In genomic region chr11:79413258-79413657, GRCh38 we compare ENCODE assay signal across 10 cellular contexts. TPM values are rescaled to one million over a fixed set of nuclear protein-coding genes. Genes with fewer than 3 reads are reported as not detected.
A peak's percentile ranks its signal among the peaks of the same experiment; 100 is the strongest.
DNase-seq lines count a peak whose midpoint lies in the region; ATAC-seq and TF ChIP-seq lines count a peak whose summit lies in the region.
"Had no signal": no experiment of that assay in that cellular context is flagged by ENCODE, and none has a peak within 500 bp of the region (broad histone marks: within the 10 kb centered on the region; RNA-seq: fewer than 3 reads in every experiment).

No MANE protein-coding gene starts in this region.

- WGBS in H9 (ENCODE audit: extremely low coverage, insufficient read length, low lambda C conversion rate) = no CpG with 5 or more reads among the region's 4 CpGs
- 7 to 29% (median 25%) methylated on average over 4 of the region's 4 CpGs for WGBS in stomach, 5 donors

- H3K14ac ChIP-seq in H9 (ENCODE audit: insufficient read depth, low read length) = no peak overlapping the region; the same call in 1 of the 2 replicates

- no peak overlapping the region for H4K91ac ChIP-seq in H9 (ENCODE audit: insufficient read length, low read depth, low read length)

- no peak overlapping the region for H3K4ac ChIP-seq in H9 (ENCODE audit: low read depth, low read length)

- H3K36me3 Mint-ChIP-seq in H9 (ENCODE audit: insufficient read depth in 1 of 3, low read depth in 3 of 3) (peaks cover 2 to 12% (median 9%) of the 10 kb centered on the region in 3 experiments; a peak in 6 of 7 replicates), WTC11 (peaks cover 12% of the 10 kb centered on the region)
- H3K36me3 Mint-ChIP-seq in activated T-helper 1 cell treated with anti-CD3 and anti-CD28 coated beads, Interleukin-12 subunit alpha, Interleukin-12 subunit beta, Interleukin-2, Interleukin-4 antibody, amounts not matched to agents 30 ng/mL and 10 ng/mL and 1 ng/mL, durations not matched to agents 14 hours and 24 hours and 36 hours (ENCODE audit: low read depth) = no peaks in the 10 kb centered on the region

- H3K4me3 ChIP-seq in left ventricle myocardium inferior (no peak overlapping the region), stomach (no peak overlapping the region), OCI-LY7 (ENCODE audit: low read depth, low read length, poor library complexity, severe bottlenecking) (no peak overlapping the region)
- H3K4me3 ChIP-seq: HAP-1 had no signal

- H3K79me2 ChIP-seq in H9 (ENCODE audit: insufficient read depth, low read length) = no peaks in the 10 kb centered on the region
- no peaks in the 10 kb centered on the region for H3K79me2 ChIP-seq in OCI-LY7 (ENCODE audit: insufficient read depth, low read depth, low read length)

- H3K9me2 ChIP-seq in OCI-LY7 (ENCODE audit: insufficient read depth, low read length) = no peaks in the 10 kb centered on the region

- H3K23me2 ChIP-seq in H9 (ENCODE audit: insufficient read length, low read depth, low read length, poor library complexity, severe bottlenecking) = no peaks in the 10 kb centered on the region

- H3K9me3 ChIP-seq in H9 (ENCODE audit: control insufficient read depth, low read depth, low read length) (no peaks in the 10 kb centered on the region), left ventricle myocardium inferior (replicated peaks) (peaks cover 12% of the 10 kb centered on the region), stomach (peaks cover 0 to 6% (median 6%) of the 10 kb centered on the region in 4 donors), OCI-LY7 (ENCODE audit: low read length) (no peaks in the 10 kb centered on the region)
- H3K9me3 ChIP-seq: HAP-1 had no signal

- H3K9me3 Mint-ChIP-seq in H9 (peaks cover 9 to 13% of the 10 kb centered on the region in 2 experiments), WTC11 (peaks cover 16% of the 10 kb centered on the region)
- no peaks in the 10 kb centered on the region for H3K9me3 Mint-ChIP-seq in activated T-helper 1 cell treated with anti-CD3 and anti-CD28 coated beads, Interleukin-12 subunit alpha, Interleukin-12 subunit beta, Interleukin-2, Interleukin-4 antibody, amounts not matched to agents 30 ng/mL and 10 ng/mL and 1 ng/mL, durations not matched to agents 14 hours and 24 hours and 36 hours
- H3K9me3 Mint-ChIP-seq: T-helper 1 cell treated with Interleukin-12 subunit alpha and Interleukin-12 subunit beta and Interleukin-4 antibody, amounts not matched to agents 30 μg/mL and 1 μg/mL, for 36 hours had no signal

- intact Hi-C loops in left ventricle myocardium inferior (cut with micrococcal nuclease) (no loop called here), stomach (cut with DNase I; ENCODE audit: low total_unique reads) (no loop called here), OCI-LY7 (cut with micrococcal nuclease; ENCODE audit: unreplicated experiment) (no loop called here)
- intact Hi-C loops in activated T-helper 1 cell treated with anti-CD3 and anti-CD28 coated beads, Interleukin-12 subunit alpha, Interleukin-12 subunit beta, Interleukin-2, Interleukin-4 antibody, amounts not matched to agents 30 ng/mL and 10 ng/mL and 1 ng/mL, durations not matched to agents 14 hours and 24 hours and 36 hours (cut with micrococcal nuclease) = no loop called here

- no peak overlapping the region for H2BK12ac ChIP-seq in H9 (ENCODE audit: insufficient read length, low read depth, low read length)

- no peak overlapping the region for H2BK120ac ChIP-seq in H9 (ENCODE audit: low read depth, low read length, poor library complexity, severe bottlenecking)

- no peak overlapping the region for H4K5ac ChIP-seq in H9 (ENCODE audit: insufficient read length, low read depth, low read length)

- no peak overlapping the region for H3K9ac ChIP-seq in H9 (ENCODE audit: extremely low read depth, insufficient read length, low read length)

- no peaks in the 10 kb centered on the region for H3K79me1 ChIP-seq in H9 (ENCODE audit: insufficient read depth, low read depth, low read length, poor library complexity, severe bottlenecking)

- H3K36me3 ChIP-seq in left ventricle myocardium inferior = no peaks in the 10 kb centered on the region
- H3K36me3 ChIP-seq in stomach = no peaks in the 10 kb centered on the region
- no peaks in the 10 kb centered on the region for H3K36me3 ChIP-seq in OCI-LY7 (ENCODE audit: insufficient read depth, low read length)

- H2BK20ac ChIP-seq in H9 (ENCODE audit: low read depth, low read length, poor library complexity, severe bottlenecking) = no peak overlapping the region

- H3K4me1 ChIP-seq in H9 (ENCODE audit: insufficient read depth, low read length) = no peaks in the 10 kb centered on the region
- H3K4me1 ChIP-seq in left ventricle myocardium inferior = peaks cover 17% of the 10 kb centered on the region
- peaks cover 0 to 28% (median 16%) of the 10 kb centered on the region in 4 donors for H3K4me1 ChIP-seq in stomach
- no peaks in the 10 kb centered on the region for H3K4me1 ChIP-seq in OCI-LY7 (ENCODE audit: insufficient read depth, low read length, poor library complexity, severe bottlenecking)
- H3K4me1 ChIP-seq: HAP-1 had no signal

- H2AFZ ChIP-seq in H9 (ENCODE audit: low read length) (no peak overlapping the region), OCI-LY7 (ENCODE audit: low read length) (no peak overlapping the region)

- H3K27me3 Mint-ChIP-seq in H9 (ENCODE audit: low read depth) (no peaks in the 10 kb centered on the region; the same call in 1 of the 2 replicates), WTC11 (ENCODE audit: low read depth) (peaks cover 3% of the 10 kb centered on the region; the same call in 1 of the 2 replicates)
- no peaks in the 10 kb centered on the region for H3K27me3 Mint-ChIP-seq in activated T-helper 1 cell treated with anti-CD3 and anti-CD28 coated beads, Interleukin-12 subunit alpha, Interleukin-12 subunit beta, Interleukin-2, Interleukin-4 antibody, amounts not matched to agents 30 ng/mL and 10 ng/mL and 1 ng/mL, durations not matched to agents 14 hours and 24 hours and 36 hours (ENCODE audit: insufficient read depth)

- H3K18ac ChIP-seq in H9 (ENCODE audit: insufficient read length, low read depth, low read length) = no peak overlapping the region

- H3K23ac ChIP-seq in H9 (ENCODE audit: insufficient read length, low read depth, low read length) = no peak overlapping the region

- H4K20me1 ChIP-seq in H9 (ENCODE audit: control insufficient read depth, insufficient read depth, insufficient read length) (no peaks in the 10 kb centered on the region), OCI-LY7 (ENCODE audit: insufficient read depth, low read length) (no peaks in the 10 kb centered on the region)

- BruUV-seq in OCI-LY7 (replicated peaks; lab: Mats Ljungman, UMichigan) = no TSS peak

- H3K4me2 ChIP-seq in H9 (ENCODE audit: insufficient read depth, insufficient read length, low read length) (no peak overlapping the region), OCI-LY7 (ENCODE audit: low read length) (no peak overlapping the region)

- H3K56ac ChIP-seq in H9 (ENCODE audit: insufficient read length, low read depth, low read length) = no peak overlapping the region

- H3K27me3 ChIP-seq in H9 (ENCODE audit: insufficient read depth, low read length) = no peaks in the 10 kb centered on the region
- peaks cover 18% of the 10 kb centered on the region for H3K27me3 ChIP-seq in left ventricle myocardium inferior (ENCODE audit: low read depth)
- no peaks in the 10 kb centered on the region for H3K27me3 ChIP-seq in stomach

- no peak overlapping the region for H4K8ac ChIP-seq in H9 (replicated peaks; ENCODE audit: insufficient read length, low read depth, low read length)

- H2AK5ac ChIP-seq in H9 (ENCODE audit: insufficient read length, low read length) = no peak overlapping the region

- POLR2A ChIA-PET in WTC11 (lab: Charles Lee) (no interaction called here), OCI-LY7 (lab: Charles Lee) (no interaction called here)

- ATAC-seq in WTC11 = peak; percentile 98
- no peak for ATAC-seq in stimulated activated naive CD8-positive, alpha-beta T cell treated with anti-CD3 and anti-CD28 coated beads, Interleukin-15, Interleukin-2, amounts not matched to agents 100 U/mL and 50 U/mL, for 24 hours

- H3K4me1 Mint-ChIP-seq in H9 (peaks cover 5% of the 10 kb centered on the region in 2 experiments), WTC11 (peaks cover 11% of the 10 kb centered on the region)
- H3K4me1 Mint-ChIP-seq in activated T-helper 1 cell treated with anti-CD3 and anti-CD28 coated beads, Interleukin-12 subunit alpha, Interleukin-12 subunit beta, Interleukin-2, Interleukin-4 antibody, amounts not matched to agents 30 ng/mL and 10 ng/mL and 1 ng/mL, durations not matched to agents 14 hours and 24 hours and 36 hours (ENCODE audit: low read depth) = no peaks in the 10 kb centered on the region

- TF ChIP-seq POLR2A in stomach (IDR thresholded peaks at IDR 0.05) = no peak

- TF ChIP-seq EP300 in stomach (IDR thresholded peaks at IDR 0.05) = no peak

- H3K27ac ChIP-seq in H9 (ENCODE audit: insufficient read length, low read depth, low read length) = no peak overlapping the region
- H3K27ac ChIP-seq in left ventricle myocardium inferior (replicated peaks) = no peak overlapping the region
- no peak overlapping the region for H3K27ac ChIP-seq in stomach
- H3K27ac ChIP-seq in OCI-LY7 (ENCODE audit: low read depth, low read length, poor library complexity, severe bottlenecking) = no peak overlapping the region

- no peak overlapping the region for H2BK15ac ChIP-seq in H9 (ENCODE audit: low read depth, low read length)

- H3K4me3 Mint-ChIP-seq in H9 = no peak overlapping the region
- H3K4me3 Mint-ChIP-seq in WTC11 = no peak overlapping the region
- H3K4me3 Mint-ChIP-seq in activated T-helper 1 cell treated with anti-CD3 and anti-CD28 coated beads, Interleukin-12 subunit alpha, Interleukin-12 subunit beta, Interleukin-2, Interleukin-4 antibody, amounts not matched to agents 30 ng/mL and 10 ng/mL and 1 ng/mL, durations not matched to agents 14 hours and 24 hours and 36 hours = no peak overlapping the region
- H3K4me3 Mint-ChIP-seq: T-helper 1 cell treated with Interleukin-12 subunit alpha and Interleukin-12 subunit beta and Interleukin-4 antibody, amounts not matched to agents 30 μg/mL and 1 μg/mL, for 36 hours had no signal

- CTCF ChIA-PET in WTC11 (lab: Charles Lee) (interaction anchor here (0.7 to 5.5 kb wide), 3 partner anchors 13 to 72 kb away, joined by 3 to 38 read pairs (median 4); no protein-coding TSS in a partner anchor), OCI-LY7 (lab: Charles Lee; ENCODE audit: unreplicated experiment) (no interaction called here)

- peak; percentile 70 for DNase-seq in H9
- peak; percentile 44 for DNase-seq in WTC11 (ENCODE audit: low spot score)
- peak; percentile 89 for DNase-seq in left ventricle myocardium inferior
- DNase-seq in stomach = peak; percentile 42
- DNase-seq in HPDE6-E6E7 (ENCODE audit: extremely low spot score) = no peak
- DNase-seq in OCI-LY7 (ENCODE audit: low spot score) = no peak
- DNase-seq in stimulated activated naive CD8-positive, alpha-beta T cell treated with anti-CD3 and anti-CD28 coated beads, Interleukin-15, Interleukin-2, amounts not matched to agents 100 U/mL and 50 U/mL, for 24 hours = no peak
- DNase-seq in activated T-helper 1 cell treated with anti-CD3 and anti-CD28 coated beads, Interleukin-12 subunit alpha, Interleukin-12 subunit beta, Interleukin-2, Interleukin-4 antibody, amounts not matched to agents 30 ng/mL and 10 ng/mL and 1 ng/mL, durations not matched to agents 14 hours and 24 hours and 36 hours (ENCODE audit: low spot score) = no peak

- TF ChIP-seq CTCF in H9 (conservative IDR thresholded peaks at IDR 0.05) (no peak; the same call in 2 of the 3 replicates), WTC11 (IDR thresholded peaks at IDR 0.05) (no peak), left ventricle myocardium inferior (IDR thresholded peaks at IDR 0.05; ENCODE audit: borderline replicate concordance) (no peak), stomach (IDR thresholded peaks at IDR 0.05) (no peak), OCI-LY7 (conservative IDR thresholded peaks at IDR 0.05; ENCODE audit: low read length) (no peak)

- no peak overlapping the region for H2BK5ac ChIP-seq in H9 (ENCODE audit: insufficient read length, low read length)

- no peak overlapping the region for H3T11ph ChIP-seq in H9 (ENCODE audit: low read length)

- H3K27ac Mint-ChIP-seq in H9 (no peak overlapping the region), WTC11 (no peak overlapping the region)
- no peak overlapping the region for H3K27ac Mint-ChIP-seq in activated T-helper 1 cell treated with anti-CD3 and anti-CD28 coated beads, Interleukin-12 subunit alpha, Interleukin-12 subunit beta, Interleukin-2, Interleukin-4 antibody, amounts not matched to agents 30 ng/mL and 10 ng/mL and 1 ng/mL, durations not matched to agents 14 hours and 24 hours and 36 hours
- H3K27ac Mint-ChIP-seq: T-helper 1 cell treated with Interleukin-12 subunit alpha and Interleukin-12 subunit beta and Interleukin-4 antibody, amounts not matched to agents 30 μg/mL and 1 μg/mL, for 36 hours had no signal

RNA-seq across cellular contexts. Expression of gene TENM4, which starts 27.6 kb away (rescaled TPM):
- total RNA-seq in H9 (2021) (4.3 and 4.6 TPM in 2 replicates), WTC11 (2021) (17.2 to 25.0 TPM (median 18.1 TPM) in 3 replicates), left ventricle myocardium inferior (0.63 TPM), stomach (10 to 100 TPM in 1 of 5 donors, 1 to 10 TPM in 2, under 1 TPM in 1, not detected in 1; 0.87 to 13.2 (median 3.8) TPM), OCI-LY7 (2022) (not detected in 2 replicates)
- under 1 TPM; 0.06 to 0.65 (median 0.31) TPM for polyA plus RNA-seq in stomach
- total RNA-seq in OCI-LY7 (2014; rRNA removed; shearing (Covaris generic)) = not detected in 2 replicates
- 0.03 TPM in 1 of 2 replicates, not detected in the other for total RNA-seq in activated T-helper 1 cell treated with anti-CD3 and anti-CD28 coated beads, Interleukin-12 subunit alpha, Interleukin-12 subunit beta, Interleukin-2, Interleukin-4 antibody, amounts not matched to agents 30 ng/mL and 10 ng/mL and 1 ng/mL, durations not matched to agents 14 hours and 24 hours and 36 hours

Comparison
In these comparisons a context has a peak if more than half of its experiments do, and no peak if none do; other contexts are left out.
1. DNase-seq: peak in H9 (single experiment), WTC11 (single experiment), left ventricle myocardium inferior (single experiment) and stomach (single experiment); none in HPDE6-E6E7 (single experiment), OCI-LY7 (single experiment), stimulated activated naive CD8-positive, alpha-beta T cell treated with anti-CD3 and anti-CD28 coated beads, Interleukin-15, Interleukin-2, amounts not matched to agents 100 U/mL and 50 U/mL, for 24 hours (single experiment) and activated T-helper 1 cell treated with anti-CD3 and anti-CD28 coated beads, Interleukin-12 subunit alpha, Interleukin-12 subunit beta, Interleukin-2, Interleukin-4 antibody, amounts not matched to agents 30 ng/mL and 10 ng/mL and 1 ng/mL, durations not matched to agents 14 hours and 24 hours and 36 hours (single experiment).